ENCODE assay signal across 8 cellular contexts in the genomic region with DNA sequence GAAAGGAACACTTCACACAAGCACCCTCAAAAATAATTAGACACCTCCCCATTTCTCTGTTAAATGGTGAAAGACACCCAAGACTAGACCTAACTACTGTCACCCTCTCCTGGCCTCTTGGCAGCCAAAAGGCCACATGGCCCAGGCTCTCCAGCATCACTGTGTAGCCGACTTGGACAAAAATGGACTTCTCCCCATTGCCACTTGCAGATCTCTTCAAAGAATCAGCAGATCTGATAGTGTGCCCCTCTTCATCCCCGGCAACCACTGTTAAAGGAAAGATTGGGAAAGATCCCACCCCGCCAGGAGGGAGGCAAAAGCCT. TPM values are rescaled to one million over a fixed set of nuclear protein-coding genes. Genes with fewer than 3 reads are reported as not detected.
A peak's percentile ranks its signal among the peaks of the same experiment; 100 is the strongest.
DNase-seq lines count a peak whose midpoint lies in the region; ATAC-seq lines count a peak whose summit lies in the region.

No MANE protein-coding gene starts in this region.

- no CpG with 5 or more reads among the region's 3 CpGs for WGBS in iPS DF 6.9 (ENCODE audit: insufficient coverage, insufficient read length)

- H4K20me1 ChIP-seq in Karpas-422 (ENCODE audit: insufficient read depth, low read depth, low read length): no peaks in the 10 kb centered on the region

- peak overlapping the region; percentile 98 for H3K27ac Mint-ChIP-seq in activated T-helper 17 cell treated with anti-CD3 and anti-CD28 coated beads, Interleukin-2, amount 50 U/mL, for 72 hours
- peak overlapping the region; percentile 96 for H3K27ac Mint-ChIP-seq in stimulated activated naive B cell treated with anti-CD40 and anti-IgM and Interleukin-4, amounts not matched to agents 10 μg/mL and 1 μg/mL and 100 μg/mL, for 72 hours

- H3K36me3 ChIP-seq in iPS DF 6.9 (ENCODE audit: control insufficient read depth, insufficient read depth, low read length) (peaks cover 6% of the 10 kb centered on the region; the same call in 1 of the 2 replicates), Karpas-422 (ENCODE audit: insufficient read depth, low read length) (no peaks in the 10 kb centered on the region)

- no peaks in the 10 kb centered on the region for H3K9me3 ChIP-seq in iPS DF 6.9 (ENCODE audit: control insufficient read depth, insufficient read depth, low read length)
- no peaks in the 10 kb centered on the region for H3K9me3 ChIP-seq in Karpas-422 (ENCODE audit: low read length)

- H3K4me1 ChIP-seq in iPS DF 6.9 (ENCODE audit: control insufficient read depth, insufficient read depth, low read length) (no peaks in the 10 kb centered on the region; the same call in 1 of the 2 replicates), Karpas-422 (ENCODE audit: low read length) (no peaks in the 10 kb centered on the region)

- H3K9me3 Mint-ChIP-seq in activated T-cell treated with anti-CD3 and anti-CD28 coated beads, Interleukin-2, amount 50 U/mL, for 4 hours: no peaks in the 10 kb centered on the region
- no peaks in the 10 kb centered on the region for H3K9me3 Mint-ChIP-seq in activated T-helper 17 cell treated with anti-CD3 and anti-CD28 coated beads, Interleukin-2, amount 50 U/mL, for 72 hours
- H3K9me3 Mint-ChIP-seq in stimulated activated naive B cell treated with anti-CD40 and anti-IgM and Interleukin-4, amounts not matched to agents 10 μg/mL and 1 μg/mL and 100 μg/mL, for 72 hours: no peaks in the 10 kb centered on the region

- peaks cover 5% of the 10 kb centered on the region for H3K36me3 Mint-ChIP-seq in activated T-cell treated with anti-CD3 and anti-CD28 coated beads, Interleukin-2, amount 50 U/mL, for 4 hours (ENCODE audit: insufficient read depth)
- H3K36me3 Mint-ChIP-seq in activated T-helper 17 cell treated with anti-CD3 and anti-CD28 coated beads, Interleukin-2, amount 50 U/mL, for 72 hours (ENCODE audit: low read depth): peaks cover 62% of the 10 kb centered on the region
- H3K36me3 Mint-ChIP-seq in stimulated activated naive B cell treated with anti-CD40 and anti-IgM and Interleukin-4, amounts not matched to agents 10 μg/mL and 1 μg/mL and 100 μg/mL, for 72 hours: peaks cover 23 to 26% of the 10 kb centered on the region in 2 donors

- H3K9me2 ChIP-seq in Karpas-422 (replicated peaks; ENCODE audit: insufficient read depth, low read length): no peaks in the 10 kb centered on the region

- ATAC-seq in activated T-cell treated with anti-CD3 and anti-CD28 coated beads, Interleukin-2, amount 50 U/mL, for 4 hours: no peak
- ATAC-seq in activated T-helper 17 cell treated with anti-CD3 and anti-CD28 coated beads, Interleukin-2, amount 50 U/mL, for 72 hours (replicated peaks): no peak
- ATAC-seq in stimulated activated naive B cell treated with anti-CD40 and anti-IgM and Interleukin-4, amounts not matched to agents 10 μg/mL and 1 μg/mL and 100 μg/mL, for 72 hours (replicated peaks): no peak
- ATAC-seq in GM19328 (IDR thresholded peaks at IDR 0.05; ENCODE audit: unreplicated experiment) (no peak), HG03196 (IDR thresholded peaks at IDR 0.05; ENCODE audit: unreplicated experiment) (no peak)

- H3K4me3 ChIP-seq in iPS DF 6.9 (ENCODE audit: low read length) (peak overlapping the region; percentile 18; the same call in 1 of the 2 replicates), Karpas-422 (ENCODE audit: low read length) (no peak overlapping the region)

- no peak for DNase-seq in activated T-cell treated with anti-CD3 and anti-CD28 coated beads, Interleukin-2, amount 50 U/mL, for 4 hours
- no peak for DNase-seq in activated T-cell treated with anti-CD3 and anti-CD28 coated beads for 4 hours
- DNase-seq in iPS DF 6.9 (ENCODE audit: low read depth, low spot score): no peak
- no peak for DNase-seq in stimulated activated naive B cell treated with anti-CD40 and anti-IgM and Interleukin-4, amounts not matched to agents 10 μg/mL and 1 μg/mL and 100 μg/mL, for 72 hours
- no peak for DNase-seq in Karpas-422

- no peak overlapping the region for H3K9ac ChIP-seq in Karpas-422 (ENCODE audit: low read length)

- H3K4me3 Mint-ChIP-seq in activated T-cell treated with anti-CD3 and anti-CD28 coated beads, Interleukin-2, amount 50 U/mL, for 4 hours: peak overlapping the region; percentile 92
- peak overlapping the region; percentile 95 for H3K4me3 Mint-ChIP-seq in activated T-helper 17 cell treated with anti-CD3 and anti-CD28 coated beads, Interleukin-2, amount 50 U/mL, for 72 hours
- H3K4me3 Mint-ChIP-seq in stimulated activated naive B cell treated with anti-CD40 and anti-IgM and Interleukin-4, amounts not matched to agents 10 μg/mL and 1 μg/mL and 100 μg/mL, for 72 hours: peak overlapping the region; percentile 86 to 96

- H3K27me3 Mint-ChIP-seq in activated T-cell treated with anti-CD3 and anti-CD28 coated beads, Interleukin-2, amount 50 U/mL, for 4 hours (ENCODE audit: low read depth): no peaks in the 10 kb centered on the region
- no peaks in the 10 kb centered on the region for H3K27me3 Mint-ChIP-seq in activated T-helper 17 cell treated with anti-CD3 and anti-CD28 coated beads, Interleukin-2, amount 50 U/mL, for 72 hours
- H3K27me3 Mint-ChIP-seq in stimulated activated naive B cell treated with anti-CD40 and anti-IgM and Interleukin-4, amounts not matched to agents 10 μg/mL and 1 μg/mL and 100 μg/mL, for 72 hours: no peaks in the 10 kb centered on the region

- H3K27me3 ChIP-seq in iPS DF 6.9 (ENCODE audit: control insufficient read depth, insufficient read depth, low read length) (no peaks in the 10 kb centered on the region), Karpas-422 (ENCODE audit: low read length) (no peaks in the 10 kb centered on the region; the same call in 1 of the 2 replicates)

- H2AFZ ChIP-seq in Karpas-422 (ENCODE audit: low read length): no peak overlapping the region

- no peak overlapping the region for H3K27ac ChIP-seq in iPS DF 6.9 (ENCODE audit: low read length)
- no peak overlapping the region for H3K27ac ChIP-seq in Karpas-422 (ENCODE audit: low read length)

- peaks cover 29% of the 10 kb centered on the region for H3K4me1 Mint-ChIP-seq in activated T-cell treated with anti-CD3 and anti-CD28 coated beads, Interleukin-2, amount 50 U/mL, for 4 hours (ENCODE audit: low read depth)
- no peaks in the 10 kb centered on the region for H3K4me1 Mint-ChIP-seq in activated T-helper 17 cell treated with anti-CD3 and anti-CD28 coated beads, Interleukin-2, amount 50 U/mL, for 72 hours
- H3K4me1 Mint-ChIP-seq in stimulated activated naive B cell treated with anti-CD40 and anti-IgM and Interleukin-4, amounts not matched to agents 10 μg/mL and 1 μg/mL and 100 μg/mL, for 72 hours: peaks cover 0 to 25% of the 10 kb centered on the region in 2 donors

- no peaks in the 10 kb centered on the region for H3K79me2 ChIP-seq in Karpas-422 (ENCODE audit: low read length)

- no peak overlapping the region for H3K4me2 ChIP-seq in Karpas-422 (ENCODE audit: low read depth, low read length, poor library complexity, severe bottlenecking)

RNA-seq across cellular contexts. Expression of gene MID1IP1, which starts 2.0 kb away (rescaled TPM):
- 10 to 100 TPM; 57.6 to 72.0 (median 65.1) TPM for total RNA-seq in activated T-cell treated with anti-CD3 and anti-CD28 coated beads, Interleukin-2, amount 50 U/mL, for 4 hours
- total RNA-seq in activated T-helper 17 cell treated with anti-CD3 and anti-CD28 coated beads, Interleukin-2, amount 50 U/mL, for 72 hours: 10 to 100 TPM; 37.9 to 54.0 TPM
- total RNA-seq in Karpas-422 (2014; rRNA removed; shearing (Covaris generic); ENCODE audit: low replicate concordance): not detected in 2 replicates

Comparison
In these comparisons a context has a peak if more than half of its experiments do, and no peak if none do; other contexts are left out.
1. RNA of gene MID1IP1, which starts 2.0 kb away (total RNA-seq): 57.6 to 72.0 TPM in activated T-cell treated with anti-CD3 and anti-CD28 coated beads, Interleukin-2, amount 50 U/mL, for 4 hours and 37.9 to 54.0 TPM in activated T-helper 17 cell treated with anti-CD3 and anti-CD28 coated beads, Interleukin-2, amount 50 U/mL, for 72 hours; not detected in Karpas-422; every median in the first group is over 10 times any median in the second.
2. Peak in every context shown above with its lines, with median percentiles within 50 percentile points of each other: H3K4me3 Mint-ChIP-seq.